8 cellular contexts compared by ENCODE assay signal in genomic region chr6:42901538-42901957, GRCh38. TPM values are rescaled to one million over a fixed set of nuclear protein-coding genes. Genes with fewer than 3 reads are reported as not detected.
DNase-seq lines count a peak whose midpoint lies in the region; ATAC-seq and TF ChIP-seq lines count a peak whose summit lies in the region.

No MANE protein-coding gene starts in this region.

- TF ChIP-seq POLR2A in Peyer's patch (IDR thresholded peaks at IDR 0.05) = no peak

- H3K4me2 ChIP-seq in Loucy (ENCODE audit: low read depth, low read length, poor library complexity, severe bottlenecking) (peak overlapping the region; percentile 60), neural progenitor cell (peak overlapping the region; percentile 51)

- H3K36me3 Mint-ChIP-seq in activated T-cell treated with anti-CD3 and anti-CD28 coated beads, Interleukin-2, amount 50 U/mL, for 72 hours (ENCODE audit: insufficient read depth in 2 of 2) = no peaks in the 10 kb centered on the region
- no peaks in the 10 kb centered on the region for H3K36me3 Mint-ChIP-seq in neural progenitor cell

- TF ChIP-seq CTCF in AG09319 (IDR thresholded peaks at IDR 0.05; ENCODE audit: low read depth, low read length) (peak; percentile 75), Loucy (conservative IDR thresholded peaks at IDR 0.05; ENCODE audit: low read length) (peak; percentile 89), Peyer's patch (IDR thresholded peaks at IDR 0.05) (peak; percentile 77 to 96 (median 93)), neural progenitor cell (IDR thresholded peaks at IDR 0.05) (peak; percentile 88)

- peak; percentile 53 for ATAC-seq in GM19452 (IDR thresholded peaks at IDR 0.05; ENCODE audit: unreplicated experiment)
- peak; percentile 96 to 97 for ATAC-seq in activated T-cell treated with anti-CD3 and anti-CD28 coated beads, Interleukin-2, amount 50 U/mL, for 72 hours (replicated peaks in 1 of 2)

- H3K4me3 Mint-ChIP-seq in activated T-cell treated with anti-CD3 and anti-CD28 coated beads, Interleukin-2, amount 50 U/mL, for 72 hours = peak overlapping the region; percentile 23 to 35
- peak overlapping the region; percentile 12 for H3K4me3 Mint-ChIP-seq in neural progenitor cell

- H3K4me1 ChIP-seq in Loucy (ENCODE audit: insufficient read depth, low read length, poor library complexity, severe bottlenecking) = peaks cover 11% of the 10 kb centered on the region
- peaks cover 0 to 7% (median 0%) of the 10 kb centered on the region in 4 donors for H3K4me1 ChIP-seq in Peyer's patch
- peaks cover 32% of the 10 kb centered on the region for H3K4me1 ChIP-seq in neural progenitor cell

- H3K36me3 ChIP-seq in Loucy (ENCODE audit: insufficient read depth, low read length) = no peaks in the 10 kb centered on the region
- H3K36me3 ChIP-seq in Peyer's patch = no peaks in the 10 kb centered on the region
- no peaks in the 10 kb centered on the region for H3K36me3 ChIP-seq in neural progenitor cell

- no peaks in the 10 kb centered on the region for H3K9me3 Mint-ChIP-seq in activated T-cell treated with anti-CD3 and anti-CD28 coated beads, Interleukin-2, amount 50 U/mL, for 72 hours
- H3K9me3 Mint-ChIP-seq in neural progenitor cell = no peaks in the 10 kb centered on the region

- H2AFZ ChIP-seq in Loucy (ENCODE audit: low read length) = peak overlapping the region; percentile 76
- no peak overlapping the region for H2AFZ ChIP-seq in neural progenitor cell (replicated peaks)

- H3K9ac ChIP-seq in Loucy (ENCODE audit: low read depth, low read length, poor library complexity, severe bottlenecking) (peak overlapping the region; percentile 42), neural progenitor cell (no peak overlapping the region)

- peak; percentile 58 for DNase-seq in AG09319 (ENCODE audit: extremely low read depth, low read depth)
- peak in 2 of 3 donors; percentile 71 to 86 for DNase-seq in Peyer's patch
- DNase-seq in activated T-cell treated with anti-CD3 and anti-CD28 coated beads, Interleukin-2, amount 50 U/mL, for 72 hours = peak; percentile 69 to 79
- DNase-seq in fibroblast of peridontal ligament (ENCODE audit: extremely low read depth) = peak; percentile 89
- DNase-seq in neural progenitor cell (ENCODE audit: low spot score) = peak; percentile 90
- DNase-seq in superior temporal gyrus (ENCODE audit: extremely low spot score) = peak; percentile 96

- no peaks in the 10 kb centered on the region for H3K27me3 Mint-ChIP-seq in activated T-cell treated with anti-CD3 and anti-CD28 coated beads, Interleukin-2, amount 50 U/mL, for 72 hours (ENCODE audit: low read depth)
- peaks cover 6% of the 10 kb centered on the region for H3K27me3 Mint-ChIP-seq in neural progenitor cell (ENCODE audit: insufficient read depth, low read depth)

- H3K27ac ChIP-seq in Peyer's patch = no peak overlapping the region
- H3K27ac ChIP-seq in neural progenitor cell = no peak overlapping the region

- H3K9me2 ChIP-seq in Loucy (replicated peaks; ENCODE audit: low read depth, low read length) = no peaks in the 10 kb centered on the region

- peaks cover 23% of the 10 kb centered on the region for H3K4me1 Mint-ChIP-seq in activated T-cell treated with anti-CD3 and anti-CD28 coated beads, Interleukin-2, amount 50 U/mL, for 72 hours (ENCODE audit: low read depth)
- H3K4me1 Mint-ChIP-seq in neural progenitor cell = peaks cover 22% of the 10 kb centered on the region

- no peaks in the 10 kb centered on the region for H3F3A ChIP-seq in Loucy (ENCODE audit: low read depth)
- peaks cover 21% of the 10 kb centered on the region for H3F3A ChIP-seq in neural progenitor cell (ENCODE audit: low read depth)

- H4K20me1 ChIP-seq in Loucy (ENCODE audit: insufficient read depth, low read length, poor library complexity, severe bottlenecking) (no peaks in the 10 kb centered on the region), neural progenitor cell (ENCODE audit: low read depth) (no peaks in the 10 kb centered on the region)

- H3K4me3 ChIP-seq in Loucy (ENCODE audit: low read length, poor library complexity, severe bottlenecking) = peak overlapping the region; percentile 50
- no peak overlapping the region for H3K4me3 ChIP-seq in Peyer's patch
- no peak overlapping the region for H3K4me3 ChIP-seq in neural progenitor cell

- H3K27ac Mint-ChIP-seq in activated T-cell treated with anti-CD3 and anti-CD28 coated beads, Interleukin-2, amount 50 U/mL, for 72 hours = peak overlapping the region; percentile 69
- H3K27ac Mint-ChIP-seq in neural progenitor cell = no peak overlapping the region

- no peaks in the 10 kb centered on the region for H3K79me2 ChIP-seq in Loucy (ENCODE audit: insufficient read depth, low read length)
- no peaks in the 10 kb centered on the region for H3K79me2 ChIP-seq in neural progenitor cell (ENCODE audit: low read depth)

- H3K9me3 ChIP-seq in Loucy (ENCODE audit: insufficient read depth, low read depth, low read length) (no peaks in the 10 kb centered on the region), Peyer's patch (no peaks in the 10 kb centered on the region), neural progenitor cell (ENCODE audit: low read depth) (no peaks in the 10 kb centered on the region)

- H3K27me3 ChIP-seq in Loucy (ENCODE audit: insufficient read depth, low read length, poor library complexity, severe bottlenecking) (no peaks in the 10 kb centered on the region), Peyer's patch (no peaks in the 10 kb centered on the region), neural progenitor cell (no peaks in the 10 kb centered on the region)

RNA-seq across cellular contexts. Expression of gene PTCRA, which starts 14.3 kb away (rescaled TPM):
- total RNA-seq in Peyer's patch (not detected), neural progenitor cell (ENCODE audit: low replicate concordance) (not detected in 2 replicates)
- not detected for total RNA-seq in activated T-cell treated with anti-CD3 and anti-CD28 coated beads, Interleukin-2, amount 50 U/mL, for 72 hours

RNA-seq across cellular contexts. Expression of gene RPL7L1, which starts 22.1 kb away (rescaled TPM):
- 10 to 100 TPM; 49.6 to 67.0 (median 53.2) TPM for total RNA-seq in Peyer's patch
- 100 to 1,000 TPM; 116 to 117 TPM for total RNA-seq in activated T-cell treated with anti-CD3 and anti-CD28 coated beads, Interleukin-2, amount 50 U/mL, for 72 hours
- 92.0 and 106 TPM in 2 replicates for total RNA-seq in neural progenitor cell (ENCODE audit: low replicate concordance)

RNA-seq across cellular contexts. Expression of gene CNPY3, which starts 27.7 kb away (rescaled TPM):
- total RNA-seq in Peyer's patch = 100 to 1,000 TPM in 1 of 4 donors, 10 to 100 TPM in 3; 27.8 to 101 (median 47.9) TPM
- 10 to 100 TPM; 37.3 to 46.1 TPM for total RNA-seq in activated T-cell treated with anti-CD3 and anti-CD28 coated beads, Interleukin-2, amount 50 U/mL, for 72 hours
- 38.0 and 65.4 TPM in 2 replicates for total RNA-seq in neural progenitor cell (ENCODE audit: low replicate concordance)

RNA-seq across cellular contexts. Expression of gene GNMT, which starts 59.0 kb away (rescaled TPM):
- 1 to 10 TPM in 1 of 4 donors, not detected in 3; 4.3 TPM for total RNA-seq in Peyer's patch
- under 1 TPM; 0.69 to 0.70 TPM for total RNA-seq in activated T-cell treated with anti-CD3 and anti-CD28 coated beads, Interleukin-2, amount 50 U/mL, for 72 hours
- total RNA-seq in neural progenitor cell (ENCODE audit: low replicate concordance) = 0.50 TPM in 1 of 2 replicates, not detected in the other
